12 cellular contexts compared by ENCODE assay signal in the genomic region with DNA sequence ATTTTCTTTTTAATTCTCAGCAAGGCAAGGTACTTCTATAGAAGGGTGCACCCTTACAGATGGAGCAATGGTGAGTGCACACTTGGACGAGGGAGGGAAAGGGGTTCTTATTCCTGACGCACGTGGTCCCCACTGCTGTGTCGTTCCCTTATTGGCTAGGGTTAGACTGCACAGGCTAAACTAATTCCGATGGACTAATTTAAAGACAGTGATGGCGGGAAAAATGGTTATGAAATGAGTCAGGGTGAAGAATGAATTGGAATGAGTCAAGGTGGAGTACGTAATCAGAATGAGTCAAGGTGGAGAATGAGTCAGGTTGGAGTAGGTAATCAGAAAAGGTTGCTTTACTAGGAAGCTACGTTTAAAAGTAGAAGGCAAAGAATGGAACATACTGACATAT. TPM values are rescaled to one million over a fixed set of nuclear protein-coding genes. Genes with fewer than 3 reads are reported as not detected.
DNase-seq lines count a peak whose midpoint lies in the region; ATAC-seq and TF ChIP-seq lines count a peak whose summit lies in the region.
"Had no signal": no experiment of that assay in that cellular context is flagged by ENCODE, and none has a peak within 500 bp of the region (broad histone marks: within the 10 kb centered on the region; RNA-seq: fewer than 3 reads in every experiment).

No MANE protein-coding gene starts in this region.

- peaks cover 28% of the 10 kb centered on the region for H3K79me2 ChIP-seq in hepatocyte

- no peak overlapping the region for H2AFZ ChIP-seq in hepatocyte

- H3K27ac ChIP-seq in hepatocyte, result peak overlapping the region; percentile 94
- H3K27ac ChIP-seq: colonic mucosa had no signal

- 92% methylated on average over 8 of the region's 8 CpGs for WGBS in hepatocyte (ENCODE audit: low lambda C conversion rate, missing lambda C conversion rate)

- no peaks in the 10 kb centered on the region for H3K9me2 ChIP-seq in hepatocyte (replicated peaks; ENCODE audit: insufficient read depth)

- intact Hi-C loops in Right ventricle myocardium inferior (cut with DNase I), result no loop called here

- ATAC-seq in activated CD8-positive, alpha-beta memory T cell treated with anti-CD3 and anti-CD28 coated beads, Interleukin-2, amount 10 ng/mL, durations not matched to agents 7 days and 5 days, result no peak
- ATAC-seq in stimulated activated naive B cell treated with anti-CD40 and anti-IgM and Interleukin-4, amounts not matched to agents 10 μg/mL and 1 μg/mL and 100 μg/mL, for 72 hours (replicated peaks), result no peak
- ATAC-seq in Right ventricle myocardium inferior, result no peak

- H3K4me1 Mint-ChIP-seq in activated CD8-positive, alpha-beta memory T cell treated with anti-CD3 and anti-CD28 coated beads, Interleukin-2, amount 10 ng/mL, durations not matched to agents 7 days and 5 days, result peaks cover 46% of the 10 kb centered on the region
- H3K4me1 Mint-ChIP-seq in stimulated activated naive B cell treated with anti-CD40 and anti-IgM and Interleukin-4, amounts not matched to agents 10 μg/mL and 1 μg/mL and 100 μg/mL, for 72 hours, result peaks cover 30 to 47% of the 10 kb centered on the region in 2 donors
- peaks cover 24% of the 10 kb centered on the region for H3K4me1 Mint-ChIP-seq in progenitor cell of endocrine pancreas (ENCODE audit: low read depth)

- H3K4me2 ChIP-seq in hepatocyte, result no peak overlapping the region

- no peaks in the 10 kb centered on the region for H3K27me3 Mint-ChIP-seq in activated CD8-positive, alpha-beta memory T cell treated with anti-CD3 and anti-CD28 coated beads, Interleukin-2, amount 10 ng/mL, durations not matched to agents 7 days and 5 days
- no peaks in the 10 kb centered on the region for H3K27me3 Mint-ChIP-seq in stimulated activated naive B cell treated with anti-CD40 and anti-IgM and Interleukin-4, amounts not matched to agents 10 μg/mL and 1 μg/mL and 100 μg/mL, for 72 hours
- no peaks in the 10 kb centered on the region for H3K27me3 Mint-ChIP-seq in progenitor cell of endocrine pancreas

- CTCF ChIA-PET in activated CD8-positive, alpha-beta memory T cell treated with anti-CD3 and anti-CD28 coated beads, Interleukin-2, amount 10 ng/mL, durations not matched to agents 7 days and 5 days (lab: Charles Lee), result interaction anchor here (0.7 kb wide), 1 partner anchor 74 kb away, joined by 4 read pairs; no protein-coding TSS in a partner anchor

- H3K4me3 Mint-ChIP-seq in activated CD8-positive, alpha-beta memory T cell treated with anti-CD3 and anti-CD28 coated beads, Interleukin-2, amount 10 ng/mL, durations not matched to agents 7 days and 5 days, result no peak overlapping the region
- H3K4me3 Mint-ChIP-seq in stimulated activated naive B cell treated with anti-CD40 and anti-IgM and Interleukin-4, amounts not matched to agents 10 μg/mL and 1 μg/mL and 100 μg/mL, for 72 hours, result no peak overlapping the region
- H3K4me3 Mint-ChIP-seq in progenitor cell of endocrine pancreas (ENCODE audit: low read depth), result no peak overlapping the region

- TF ChIP-seq CTCF in hepatocyte (IDR thresholded peaks at IDR 0.05; ENCODE audit: poor library complexity) (no peak), GM10266 (IDR thresholded peaks at IDR 0.05; ENCODE audit: control insufficient read depth, insufficient read depth, low read depth, missing control alignments) (no peak), progenitor cell of endocrine pancreas (IDR thresholded peaks at IDR 0.05; ENCODE audit: unreplicated experiment) (no peak)

- H3K9me3 ChIP-seq in hepatocyte (ENCODE audit: low read depth), result no peaks in the 10 kb centered on the region
- H3K9me3 ChIP-seq: colonic mucosa had no signal

- no peak overlapping the region for H3K4me3 ChIP-seq in hepatocyte
- H3K4me3 ChIP-seq: colonic mucosa had no signal

- H3K36me3 Mint-ChIP-seq in activated CD8-positive, alpha-beta memory T cell treated with anti-CD3 and anti-CD28 coated beads, Interleukin-2, amount 10 ng/mL, durations not matched to agents 7 days and 5 days, result peaks cover 28% of the 10 kb centered on the region
- H3K36me3 Mint-ChIP-seq in stimulated activated naive B cell treated with anti-CD40 and anti-IgM and Interleukin-4, amounts not matched to agents 10 μg/mL and 1 μg/mL and 100 μg/mL, for 72 hours, result peaks cover 13 to 30% of the 10 kb centered on the region in 2 donors
- peaks cover 4% of the 10 kb centered on the region for H3K36me3 Mint-ChIP-seq in progenitor cell of endocrine pancreas (ENCODE audit: insufficient read depth)

- H3K36me3 ChIP-seq in hepatocyte (replicated peaks; ENCODE audit: insufficient read depth, low read depth), result no peaks in the 10 kb centered on the region
- H3K36me3 ChIP-seq: colonic mucosa had no signal

- DNase-seq in activated T-cell treated with anti-CD3 and anti-CD28 coated beads for 24 hours (ENCODE audit: low read depth), result peak; percentile 31
- no peak for DNase-seq in activated T-cell treated with anti-CD3 and anti-CD28 coated beads for 4 hours
- peak; percentile 43 for DNase-seq in activated CD8-positive, alpha-beta memory T cell treated with anti-CD3 and anti-CD28 coated beads, Interleukin-2, amount 10 ng/mL, durations not matched to agents 7 days and 5 days
- peak; percentile 57 for DNase-seq in hepatocyte (ENCODE audit: low spot score)
- no peak for DNase-seq in stimulated activated naive B cell treated with anti-CD40 and anti-IgM and Interleukin-4, amounts not matched to agents 10 μg/mL and 1 μg/mL and 100 μg/mL, for 72 hours
- no peak for DNase-seq in GM10266 (ENCODE audit: extremely low spot score)
- no peak for DNase-seq in progenitor cell of endocrine pancreas (ENCODE audit: low spot score, unreplicated experiment)
- no peak for DNase-seq in Right ventricle myocardium inferior (ENCODE audit: missing footprints)
- DNase-seq: colonic mucosa, H7, KBM-7, NCI-H524 treated with DMSO at 0.1 percent for 48 hours had no signal

- peaks cover 2% of the 10 kb centered on the region for H3K9me3 Mint-ChIP-seq in activated CD8-positive, alpha-beta memory T cell treated with anti-CD3 and anti-CD28 coated beads, Interleukin-2, amount 10 ng/mL, durations not matched to agents 7 days and 5 days (ENCODE audit: low read depth)
- peaks cover 5% of the 10 kb centered on the region in 2 donors for H3K9me3 Mint-ChIP-seq in stimulated activated naive B cell treated with anti-CD40 and anti-IgM and Interleukin-4, amounts not matched to agents 10 μg/mL and 1 μg/mL and 100 μg/mL, for 72 hours
- peaks cover 15% of the 10 kb centered on the region for H3K9me3 Mint-ChIP-seq in progenitor cell of endocrine pancreas (ENCODE audit: low read depth)

- H4K20me1 ChIP-seq in hepatocyte (ENCODE audit: insufficient read depth, poor library complexity, severe bottlenecking), result peaks cover 26% of the 10 kb centered on the region

- no peaks in the 10 kb centered on the region for H3K27me3 ChIP-seq in hepatocyte
- H3K27me3 ChIP-seq: colonic mucosa had no signal

- H3K4me1 ChIP-seq in hepatocyte (ENCODE audit: insufficient read depth), result peaks cover 16% of the 10 kb centered on the region

- H3K27ac Mint-ChIP-seq in activated CD8-positive, alpha-beta memory T cell treated with anti-CD3 and anti-CD28 coated beads, Interleukin-2, amount 10 ng/mL, durations not matched to agents 7 days and 5 days, result peak overlapping the region; percentile 96
- peak overlapping the region; percentile 72 for H3K27ac Mint-ChIP-seq in stimulated activated naive B cell treated with anti-CD40 and anti-IgM and Interleukin-4, amounts not matched to agents 10 μg/mL and 1 μg/mL and 100 μg/mL, for 72 hours
- no peak overlapping the region for H3K27ac Mint-ChIP-seq in progenitor cell of endocrine pancreas

RNA-seq across cellular contexts. Expression of a gene that starts 2.0 kb away (rescaled TPM):
- 100 to 1,000 TPM in 1 of 2 experiments, 10 to 100 TPM in 1; 91.4 to 121 TPM for total RNA-seq in activated CD8-positive, alpha-beta memory T cell treated with anti-CD3 and anti-CD28 coated beads, Interleukin-2, amount 10 ng/mL, durations not matched to agents 7 days and 5 days
- 321 and 333 TPM in 2 replicates for total RNA-seq in hepatocyte
- 111 and 114 TPM in 2 replicates for polyA plus RNA-seq in hepatocyte
- 170 and 196 TPM in 2 replicates for total RNA-seq in progenitor cell of endocrine pancreas
- total RNA-seq in Right ventricle myocardium inferior, result 23.1 TPM

Comparison
In these comparisons a context has a peak if more than half of its experiments do, and no peak if none do; other contexts are left out.
1. DNase-seq: peak in activated T-cell treated with anti-CD3 and anti-CD28 coated beads for 24 hours (single experiment), activated CD8-positive, alpha-beta memory T cell treated with anti-CD3 and anti-CD28 coated beads, Interleukin-2, amount 10 ng/mL, durations not matched to agents 7 days and 5 days (single experiment) and hepatocyte (single experiment); none in activated T-cell treated with anti-CD3 and anti-CD28 coated beads for 4 hours (single experiment), stimulated activated naive B cell treated with anti-CD40 and anti-IgM and Interleukin-4, amounts not matched to agents 10 μg/mL and 1 μg/mL and 100 μg/mL, for 72 hours (single experiment), GM10266 (single experiment), progenitor cell of endocrine pancreas (single experiment) and Right ventricle myocardium inferior (single experiment).